Comparison of ENCODE assay signal across 14 cellular contexts in the genomic region with DNA sequence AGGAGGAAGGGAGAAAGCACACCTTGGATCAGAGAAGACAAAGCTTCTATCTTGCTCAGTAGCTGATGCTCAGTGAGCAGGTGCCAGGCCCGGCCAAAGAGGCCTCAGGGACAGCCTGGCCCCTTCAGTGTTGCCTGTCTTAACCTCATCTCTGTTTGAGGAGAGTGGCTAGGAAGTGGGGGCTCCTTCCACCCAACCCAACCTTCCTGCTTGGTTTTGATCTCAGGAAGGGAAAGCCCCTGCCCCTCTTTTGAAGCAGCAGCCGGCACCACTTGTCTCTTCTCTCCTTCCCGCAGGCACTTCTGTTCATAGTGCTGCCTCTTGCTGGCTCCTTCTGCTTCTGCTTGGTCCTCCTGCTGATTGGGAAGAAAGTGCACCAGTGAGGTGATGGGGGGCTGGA.
"Had no signal": no experiment of that assay in that cellular context is flagged by ENCODE, and none has a peak within 500 bp of the region (broad histone marks: within the 10 kb centered on the region; RNA-seq: fewer than 3 reads in every experiment).

No MANE protein-coding gene starts in this region.

- H3K4me1 ChIP-seq: adrenal gland had no signal

- H3K27ac ChIP-seq: adrenal gland, coronary artery, heart left ventricle, neutrophil, right atrium auricular region, skin epidermis, tibial nerve, vagina had no signal

- H3K27ac Mint-ChIP-seq: activated T-cell treated with anti-CD3 and anti-CD28 coated beads, Interleukin-2, amount 50 U/mL, for 72 hours had no signal

- H3K4me3 ChIP-seq: adrenal gland, coronary artery, heart left ventricle, right atrium auricular region, skin epidermis, tibial nerve, vagina had no signal

- H3K9me3 Mint-ChIP-seq: activated T-cell treated with anti-CD3 and anti-CD28 coated beads, Interleukin-2, amount 50 U/mL, for 72 hours had no signal

- DNase-seq: activated CD4-positive, CD25-positive, alpha-beta regulatory T cell treated with anti-CD3 and anti-CD28 coated beads, Interleukin-2, amount 50 U/mL, for 72 hours; activated T-cell treated with anti-CD3 and anti-CD28 coated beads, Interleukin-2, amount 50 U/mL, for 72 hours; adrenal gland; effector CD4-positive, alpha-beta T cell; foreskin melanocyte; left colon; naive B cell had no signal

- H3K36me3 Mint-ChIP-seq: naive B cell had no signal

- H3K36me3 ChIP-seq: adrenal gland, heart left ventricle, neutrophil, right atrium auricular region, tibial nerve, vagina had no signal

- H3K4me3 Mint-ChIP-seq: activated T-cell treated with anti-CD3 and anti-CD28 coated beads, Interleukin-2, amount 50 U/mL, for 72 hours had no signal

- H3K27me3 ChIP-seq: neutrophil, vagina had no signal

- ATAC-seq: heart left ventricle, left colon had no signal

- H3K9me3 ChIP-seq: adrenal gland, heart left ventricle, neutrophil, right atrium auricular region, tibial nerve, vagina had no signal
